Comparison of ENCODE assay signal across 17 cellular contexts in the genomic region with DNA sequence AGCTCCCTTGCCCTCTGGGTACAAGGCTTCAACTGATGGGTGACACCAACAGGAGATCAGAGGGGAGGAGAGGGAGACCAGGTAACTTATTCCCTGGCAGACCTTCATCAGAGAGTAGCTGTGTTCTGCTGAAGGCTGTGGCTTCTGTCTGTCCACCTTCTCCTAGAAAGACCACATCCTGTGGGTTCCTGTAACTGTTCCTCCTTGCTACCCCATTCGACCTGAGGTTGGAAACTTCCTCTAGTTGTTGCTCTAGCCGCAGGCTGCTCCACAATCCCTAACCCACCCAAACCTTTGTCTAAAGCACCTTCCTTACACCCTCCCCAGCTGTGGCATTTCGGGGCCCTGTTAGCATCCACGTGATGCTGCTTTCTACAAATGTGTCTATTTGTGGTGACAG.
DNase-seq lines count a peak whose midpoint lies in the region; ATAC-seq and TF ChIP-seq lines count a peak whose summit lies in the region.
"Had no signal": no experiment of that assay in that cellular context is flagged by ENCODE, and none has a peak within 500 bp of the region (broad histone marks: within the 10 kb centered on the region; RNA-seq: fewer than 3 reads in every experiment).

No MANE protein-coding gene starts in this region.

- peak overlapping the region in 7 of 8 donors; percentile 3 to 80 (median 37) for H3K27ac Mint-ChIP-seq in CD8-positive, alpha-beta memory T cell
- peak overlapping the region; percentile 5 for H3K27ac Mint-ChIP-seq in T-helper 17 cell
- H3K27ac Mint-ChIP-seq in naive thymus-derived CD8-positive, alpha-beta T cell = peak overlapping the region in 5 of 10 donors; percentile 10 to 87 (median 28)
- H3K27ac Mint-ChIP-seq: dendritic cell treated with granulocyte-macrophage colony-stimulating factor and Interleukin-4, amounts not matched to agents 40 ng/mL and 50 ng/mL, for 4 days had no signal

- H3K4me3 ChIP-seq in CD8-positive, alpha-beta memory T cell (ENCODE audit: low read length) = no peak overlapping the region
- no peak overlapping the region for H3K4me3 ChIP-seq in OCI-LY7 (ENCODE audit: low read depth, low read length, poor library complexity, severe bottlenecking)
- H3K4me3 ChIP-seq: prostate gland, SJCRH30, stomach had no signal

- peaks cover 37 to 52% (median 48%) of the 10 kb centered on the region in 3 donors for H3K4me1 Mint-ChIP-seq in CD8-positive, alpha-beta memory T cell
- peaks cover 67% of the 10 kb centered on the region for H3K4me1 Mint-ChIP-seq in T-helper 17 cell
- H3K4me1 Mint-ChIP-seq in naive thymus-derived CD8-positive, alpha-beta T cell = peaks cover 28 to 57% (median 47%) of the 10 kb centered on the region in 4 donors

- intact Hi-C loops in OCI-LY7 (cut with micrococcal nuclease; ENCODE audit: unreplicated experiment) = no loop called here

- no peaks in the 10 kb centered on the region for H3K27me3 Mint-ChIP-seq in CD8-positive, alpha-beta memory T cell
- no peaks in the 10 kb centered on the region for H3K27me3 Mint-ChIP-seq in T-helper 17 cell
- H3K27me3 Mint-ChIP-seq in naive thymus-derived CD8-positive, alpha-beta T cell = peaks cover 0 to 2% (median 0%) of the 10 kb centered on the region in 5 donors

- no peak for DNase-seq in CD8-positive, alpha-beta memory T cell
- DNase-seq in T-helper 17 cell = no peak
- DNase-seq in naive thymus-derived CD8-positive, alpha-beta T cell = no peak
- DNase-seq in OCI-LY7 (ENCODE audit: low spot score) = no peak
- DNase-seq in NCI-H2029 (lab: John Stamatoyannopoulos, UW) = no peak
- DNase-seq in NCI-H345 (lab: John Stamatoyannopoulos, UW) = no peak
- DNase-seq: amniotic stem cell; GOT3; mesenchymal stem cell; NCI-H1694 treated with DMSO at 0.1 percent for 48 hours; NCI-H69; SJCRH30; stimulated activated CD4-positive, alpha-beta T cell treated with anti-CD3 and anti-CD28 coated beads, Interleukin-1b, Interleukin-23, amount 100 ng/mL, for 48 hours; stomach had no signal

- no peaks in the 10 kb centered on the region for H3K9me2 ChIP-seq in OCI-LY7 (ENCODE audit: insufficient read depth, low read length)

- no peaks in the 10 kb centered on the region for H3K9me3 ChIP-seq in CD8-positive, alpha-beta memory T cell (ENCODE audit: low read length)
- H3K9me3 ChIP-seq in T-helper 17 cell (ENCODE audit: control insufficient read depth, low read length, poor library complexity, severe bottlenecking) (no peaks in the 10 kb centered on the region), OCI-LY7 (ENCODE audit: low read length) (no peaks in the 10 kb centered on the region)
- H3K9me3 ChIP-seq: prostate gland, SJCRH30, stomach had no signal

- H3K4me1 ChIP-seq in CD8-positive, alpha-beta memory T cell (ENCODE audit: insufficient read depth, low read length) = peaks cover 29% of the 10 kb centered on the region
- peaks cover 14% of the 10 kb centered on the region for H3K4me1 ChIP-seq in OCI-LY7 (ENCODE audit: insufficient read depth, low read length, poor library complexity, severe bottlenecking)
- H3K4me1 ChIP-seq: prostate gland, SJCRH30 had no signal

- no peaks in the 10 kb centered on the region for H4K20me1 ChIP-seq in OCI-LY7 (ENCODE audit: insufficient read depth, low read length)

- H3K4me2 ChIP-seq in OCI-LY7 (ENCODE audit: low read length) = no peak overlapping the region

- H3K36me3 Mint-ChIP-seq in CD8-positive, alpha-beta memory T cell = no peaks in the 10 kb centered on the region
- no peaks in the 10 kb centered on the region for H3K36me3 Mint-ChIP-seq in T-helper 17 cell (ENCODE audit: low read depth)
- no peaks in the 10 kb centered on the region for H3K36me3 Mint-ChIP-seq in naive thymus-derived CD8-positive, alpha-beta T cell

- no peak overlapping the region for H3K27ac ChIP-seq in CD8-positive, alpha-beta memory T cell (ENCODE audit: low read depth, low read length)
- H3K27ac ChIP-seq in OCI-LY7 (ENCODE audit: low read depth, low read length, poor library complexity, severe bottlenecking) = no peak overlapping the region
- H3K27ac ChIP-seq: prostate gland, SJCRH30, stomach had no signal

- no peaks in the 10 kb centered on the region for H3K36me3 ChIP-seq in CD8-positive, alpha-beta memory T cell (ENCODE audit: insufficient read depth, low read length)
- H3K36me3 ChIP-seq in OCI-LY7 (ENCODE audit: insufficient read depth, low read length) = no peaks in the 10 kb centered on the region
- H3K36me3 ChIP-seq: prostate gland, SJCRH30, stomach had no signal

- no peaks in the 10 kb centered on the region for H3K9me3 Mint-ChIP-seq in CD8-positive, alpha-beta memory T cell
- H3K9me3 Mint-ChIP-seq in naive thymus-derived CD8-positive, alpha-beta T cell = no peaks in the 10 kb centered on the region
- H3K9me3 Mint-ChIP-seq: dendritic cell treated with granulocyte-macrophage colony-stimulating factor and Interleukin-4, amounts not matched to agents 40 ng/mL and 50 ng/mL, for 4 days had no signal

- no peak overlapping the region for H2AFZ ChIP-seq in OCI-LY7 (ENCODE audit: low read length)

- POLR2A ChIA-PET in CD8-positive, alpha-beta memory T cell (lab: Charles Lee) = no interaction called here
- POLR2A ChIA-PET in naive thymus-derived CD8-positive, alpha-beta T cell (lab: Charles Lee) = no interaction called here
- POLR2A ChIA-PET in OCI-LY7 (lab: Charles Lee) = no interaction called here

- ATAC-seq in GM21423 (IDR thresholded peaks at IDR 0.05; ENCODE audit: unreplicated experiment) (peak; percentile 70), T-helper 17 cell (peak; percentile 44)
- ATAC-seq in naive thymus-derived CD8-positive, alpha-beta T cell = peak in 1 of 2 donors; percentile 29

- CTCF ChIA-PET in CD8-positive, alpha-beta memory T cell (lab: Charles Lee) = interaction anchor here (1.5 kb wide), 1 partner anchor 19 kb away, joined by 4 read pairs; no protein-coding TSS in a partner anchor
- CTCF ChIA-PET in OCI-LY7 (lab: Charles Lee; ENCODE audit: unreplicated experiment) = no interaction called here

- no peaks in the 10 kb centered on the region for H3K79me2 ChIP-seq in OCI-LY7 (ENCODE audit: insufficient read depth, low read depth, low read length)

- no peak for TF ChIP-seq CTCF in OCI-LY7 (conservative IDR thresholded peaks at IDR 0.05; ENCODE audit: low read length)

- H3K27me3 ChIP-seq in CD8-positive, alpha-beta memory T cell (ENCODE audit: insufficient read depth, low read length, poor library complexity, severe bottlenecking) = no peaks in the 10 kb centered on the region
- H3K27me3 ChIP-seq: SJCRH30 had no signal

- no TSS peak for BruUV-seq in OCI-LY7 (replicated peaks; lab: Mats Ljungman, UMichigan)

- peak overlapping the region in 4 of 7 donors; percentile 4 to 35 (median 16) for H3K4me3 Mint-ChIP-seq in CD8-positive, alpha-beta memory T cell
- H3K4me3 Mint-ChIP-seq in T-helper 17 cell = peak overlapping the region; percentile 84
- H3K4me3 Mint-ChIP-seq in naive thymus-derived CD8-positive, alpha-beta T cell = peak overlapping the region in 6 of 10 donors; percentile 32 to 58 (median 42)
- H3K4me3 Mint-ChIP-seq: dendritic cell treated with granulocyte-macrophage colony-stimulating factor and Interleukin-4, amounts not matched to agents 40 ng/mL and 50 ng/mL, for 4 days had no signal

Comparison
In these comparisons a context has a peak if more than half of its experiments do, and no peak if none do; other contexts are left out.
1. H3K4me3 Mint-ChIP-seq: peak in every context shown above with its lines; median percentile 84 in T-helper 17 cell; 42 in naive thymus-derived CD8-positive, alpha-beta T cell; 16 in CD8-positive, alpha-beta memory T cell.